In genomic region chr22:50218996-50219727, GRCh38 we compare ENCODE assay signal across 9 cellular contexts. TPM values are rescaled to one million over a fixed set of nuclear protein-coding genes. Genes with fewer than 3 reads are reported as not detected.
DNase-seq lines count a peak whose midpoint lies in the region; ATAC-seq and TF ChIP-seq lines count a peak whose summit lies in the region.
"Had no signal": no experiment of that assay in that cellular context is flagged by ENCODE, and none has a peak within 500 bp of the region (broad histone marks: within the 10 kb centered on the region; RNA-seq: fewer than 3 reads in every experiment).

No MANE protein-coding gene starts in this region.

- 92% methylated on average over 31 of the region's 42 CpGs for WGBS in SK-N-SH (ENCODE audit: low lambda C conversion rate)

- no peak overlapping the region for H3K27ac Mint-ChIP-seq in activated CD8-positive, alpha-beta memory T cell treated with anti-CD3 and anti-CD28 coated beads, Interleukin-2, amount 10 ng/mL, durations not matched to agents 7 days and 5 days

- H3K27ac ChIP-seq in SK-N-SH (ENCODE audit: low read depth in 2 of 2, low read length in 1 of 2) = no peak overlapping the region
- H3K27ac ChIP-seq: PC-9 had no signal

- no peak overlapping the region for H3K4me2 ChIP-seq in SK-N-SH
- H3K4me2 ChIP-seq: PC-9 had no signal

- H3K36me3 Mint-ChIP-seq in activated CD8-positive, alpha-beta memory T cell treated with anti-CD3 and anti-CD28 coated beads, Interleukin-2, amount 10 ng/mL, durations not matched to agents 7 days and 5 days = peaks cover 18% of the 10 kb centered on the region

- no peaks in the 10 kb centered on the region for H3K27me3 ChIP-seq in SK-N-SH (ENCODE audit: insufficient read depth)

- no peaks in the 10 kb centered on the region for H3K9me2 ChIP-seq in SK-N-SH

- peaks cover 10% of the 10 kb centered on the region; the same call in 1 of the 2 replicates for H4K20me1 ChIP-seq in SK-N-SH (ENCODE audit: insufficient read depth)

- no peak overlapping the region for H2AFZ ChIP-seq in SK-N-SH (ENCODE audit: low read depth)
- H2AFZ ChIP-seq: PC-9 had no signal

- no peak overlapping the region for H3K4me3 Mint-ChIP-seq in activated CD8-positive, alpha-beta memory T cell treated with anti-CD3 and anti-CD28 coated beads, Interleukin-2, amount 10 ng/mL, durations not matched to agents 7 days and 5 days

- H3K9me3 Mint-ChIP-seq in activated CD8-positive, alpha-beta memory T cell treated with anti-CD3 and anti-CD28 coated beads, Interleukin-2, amount 10 ng/mL, durations not matched to agents 7 days and 5 days (ENCODE audit: low read depth) = no peaks in the 10 kb centered on the region

- CTCF ChIA-PET in SK-N-SH (lab: Yijun Ruan, JAX) = interaction anchor here (1.0 to 2.7 kb wide), 4 partner anchors 11 to 72 kb away, joined by 3 to 12 read pairs (median 4); no protein-coding TSS in a partner anchor
- CTCF ChIA-PET in activated CD8-positive, alpha-beta memory T cell treated with anti-CD3 and anti-CD28 coated beads, Interleukin-2, amount 10 ng/mL, durations not matched to agents 7 days and 5 days (lab: Charles Lee) = no interaction called here

- H3K4me3 ChIP-seq in SK-N-SH (ENCODE audit: low read depth in 2 of 2, low read length in 1 of 2) = no peak overlapping the region
- H3K4me3 ChIP-seq: PC-9 had no signal

- DNase-seq in SIG-M5 treated with dmso at 0.1 percent for 504 hours (lab: John Stamatoyannopoulos, UW; ENCODE audit: unreplicated experiment) (peak; percentile 40), SIG-M5 (lab: John Stamatoyannopoulos, UW) (no peak), SK-N-SH (peak; percentile 87), glomerular visceral epithelial cell (ENCODE audit: extremely low spot score) (peak; percentile 55), smooth muscle cell of the brain vasculature (ENCODE audit: low read depth, low spot score) (peak; percentile 56)
- no peak for DNase-seq in activated CD8-positive, alpha-beta memory T cell treated with anti-CD3 and anti-CD28 coated beads, Interleukin-2, amount 10 ng/mL, durations not matched to agents 7 days and 5 days

- H3K4me1 ChIP-seq in SK-N-SH (ENCODE audit: control insufficient read depth in 1 of 2, insufficient read depth in 2 of 2, low read depth in 1 of 2, low read length in 1 of 2) = peaks cover 0 to 22% of the 10 kb centered on the region in 2 experiments; a peak in 1 of 4 replicates

- H3K36me3 ChIP-seq in SK-N-SH (replicated peaks in 1 of 2; ENCODE audit: control insufficient read depth in 1 of 2, insufficient read depth in 2 of 2, low read length in 1 of 2) = peaks cover 11 to 77% of the 10 kb centered on the region in 2 experiments

- H3K79me2 ChIP-seq in SK-N-SH (ENCODE audit: insufficient read depth) = peaks cover 6% of the 10 kb centered on the region; the same call in 1 of the 2 replicates

- no peak for TF ChIP-seq POLR2A in GM18505 (IDR thresholded peaks at IDR 0.05; ENCODE audit: borderline replicate concordance, extremely low read depth, insufficient read depth, insufficient read length)

- no peaks in the 10 kb centered on the region for H3K27me3 Mint-ChIP-seq in activated CD8-positive, alpha-beta memory T cell treated with anti-CD3 and anti-CD28 coated beads, Interleukin-2, amount 10 ng/mL, durations not matched to agents 7 days and 5 days

- no peak for TF ChIP-seq CTCF in SK-N-SH (IDR thresholded peaks at IDR 0.05)

- POLR2A ChIA-PET in SK-N-SH (lab: Yijun Ruan, JAX) = no interaction called here

- no peaks in the 10 kb centered on the region for H3F3A ChIP-seq in SK-N-SH (replicated peaks; ENCODE audit: insufficient read depth)

- no peak for ATAC-seq in activated CD8-positive, alpha-beta memory T cell treated with anti-CD3 and anti-CD28 coated beads, Interleukin-2, amount 10 ng/mL, durations not matched to agents 7 days and 5 days
- no peak for ATAC-seq in GM18505 (IDR thresholded peaks at IDR 0.05; ENCODE audit: unreplicated experiment)
- no peak for ATAC-seq in HG03175 (IDR thresholded peaks at IDR 0.05; ENCODE audit: unreplicated experiment)

- no peak for TF ChIP-seq RAD21 in SK-N-SH (IDR thresholded peaks at IDR 0.05; ENCODE audit: low read length)

- no peak for TF ChIP-seq EP300 in SK-N-SH (IDR thresholded peaks at IDR 0.05; ENCODE audit: borderline replicate concordance in 1 of 2, low read depth in 1 of 2, low read length in 1 of 2)

- no peaks in the 10 kb centered on the region for H3K4me1 Mint-ChIP-seq in activated CD8-positive, alpha-beta memory T cell treated with anti-CD3 and anti-CD28 coated beads, Interleukin-2, amount 10 ng/mL, durations not matched to agents 7 days and 5 days

- H3K9me3 ChIP-seq in SK-N-SH = no peaks in the 10 kb centered on the region

- H3K9ac ChIP-seq in SK-N-SH = no peak overlapping the region

TF ChIP-seq in SK-N-SH, 30 proteins besides CTCF, POLR2A, EP300 and RAD21:
- TF ChIP-seq MXI1 (IDR thresholded peaks at IDR 0.05; ENCODE audit: low read depth, low read length) (peak; percentile 92), RCOR1 (IDR thresholded peaks at IDR 0.05; ENCODE audit: low read length) (no peak), USF2 (IDR thresholded peaks at IDR 0.05; ENCODE audit: borderline replicate concordance, low read depth, low read length) (peak; percentile 37; the same call in 1 of the 2 replicates)
- TF ChIP-seq, protein P1, sequence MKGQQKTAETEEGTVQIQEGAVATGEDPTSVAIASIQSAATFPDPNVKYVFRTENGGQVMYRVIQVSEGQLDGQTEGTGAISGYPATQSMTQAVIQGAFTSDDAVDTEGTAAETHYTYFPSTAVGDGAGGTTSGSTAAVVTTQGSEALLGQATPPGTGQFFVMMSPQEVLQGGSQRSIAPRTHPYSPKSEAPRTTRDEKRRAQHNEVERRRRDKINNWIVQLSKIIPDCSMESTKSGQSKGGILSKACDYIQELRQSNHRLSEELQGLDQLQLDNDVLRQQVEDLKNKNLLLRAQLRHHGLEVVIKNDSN (IDR thresholded peaks at IDR 0.05; ENCODE audit: borderline replicate concordance, low read depth) = peak; percentile 58; the same call in 1 of the 2 replicates
- TF ChIP-seq, protein P2, sequence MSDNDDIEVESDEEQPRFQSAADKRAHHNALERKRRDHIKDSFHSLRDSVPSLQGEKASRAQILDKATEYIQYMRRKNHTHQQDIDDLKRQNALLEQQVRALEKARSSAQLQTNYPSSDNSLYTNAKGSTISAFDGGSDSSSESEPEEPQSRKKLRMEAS (IDR thresholded peaks at IDR 0.05; ENCODE audit: low read depth) = peak; percentile 66

RNA-seq across cellular contexts. Expression of gene SELENOO, which starts 18.4 kb away (rescaled TPM):
- polyA plus RNA-seq in SK-N-SH (2012; rRNA removed) = 23.3 and 26.7 TPM in 2 replicates
- polyA plus RNA-seq in SK-N-SH (2012; cell fraction: cytosol; rRNA removed) = 6.7 and 11.5 TPM in 2 replicates
- 121 and 176 TPM in 2 replicates for polyA plus RNA-seq in SK-N-SH (2012; cell fraction: nucleus; rRNA removed)
- total RNA-seq in activated CD8-positive, alpha-beta memory T cell treated with anti-CD3 and anti-CD28 coated beads, Interleukin-2, amount 10 ng/mL, durations not matched to agents 7 days and 5 days = 10 to 100 TPM; 30.0 to 35.6 TPM

RNA-seq across cellular contexts. Expression of gene TUBGCP6, which starts 25.7 kb away (rescaled TPM):
- 40.4 and 42.8 TPM in 2 replicates for polyA plus RNA-seq in SK-N-SH (2012; rRNA removed)
- polyA plus RNA-seq in SK-N-SH (2012; cell fraction: cytosol; rRNA removed) = 4.9 and 9.1 TPM in 2 replicates
- polyA plus RNA-seq in SK-N-SH (2012; cell fraction: nucleus; rRNA removed) = 290 and 343 TPM in 2 replicates
- 10 to 100 TPM; 60.9 to 72.0 TPM for total RNA-seq in activated CD8-positive, alpha-beta memory T cell treated with anti-CD3 and anti-CD28 coated beads, Interleukin-2, amount 10 ng/mL, durations not matched to agents 7 days and 5 days

RNA-seq across cellular contexts. Expression of gene HDAC10, which starts 31.9 kb away (rescaled TPM):
- polyA plus RNA-seq in SK-N-SH (2012; rRNA removed) = 51.9 and 55.1 TPM in 2 replicates
- 6.6 and 12.2 TPM in 2 replicates for polyA plus RNA-seq in SK-N-SH (2012; cell fraction: cytosol; rRNA removed)
- 513 and 740 TPM in 2 replicates for polyA plus RNA-seq in SK-N-SH (2012; cell fraction: nucleus; rRNA removed)
- 10 to 100 TPM; 75.2 to 96.3 TPM for total RNA-seq in activated CD8-positive, alpha-beta memory T cell treated with anti-CD3 and anti-CD28 coated beads, Interleukin-2, amount 10 ng/mL, durations not matched to agents 7 days and 5 days

RNA-seq across cellular contexts. Expression of gene TRABD, which starts 33.4 kb away (rescaled TPM):
- polyA plus RNA-seq in SK-N-SH (2012; rRNA removed) = 36.7 and 50.6 TPM in 2 replicates
- 16.1 and 28.8 TPM in 2 replicates for polyA plus RNA-seq in SK-N-SH (2012; cell fraction: cytosol; rRNA removed)
- 246 and 320 TPM in 2 replicates for polyA plus RNA-seq in SK-N-SH (2012; cell fraction: nucleus; rRNA removed)
- 100 to 1,000 TPM; 141 to 177 TPM for total RNA-seq in activated CD8-positive, alpha-beta memory T cell treated with anti-CD3 and anti-CD28 coated beads, Interleukin-2, amount 10 ng/mL, durations not matched to agents 7 days and 5 days

RNA-seq across cellular contexts. Expression of gene MAPK12, which starts 42.3 kb away (rescaled TPM):
- polyA plus RNA-seq in SK-N-SH (2012; rRNA removed) = 118 TPM in 2 replicates
- polyA plus RNA-seq in SK-N-SH (2012; cell fraction: cytosol; rRNA removed) = 43.8 and 58.3 TPM in 2 replicates
- polyA plus RNA-seq in SK-N-SH (2012; cell fraction: nucleus; rRNA removed) = 480 and 590 TPM in 2 replicates
- 10 to 100 TPM; 13.9 to 15.8 TPM for total RNA-seq in activated CD8-positive, alpha-beta memory T cell treated with anti-CD3 and anti-CD28 coated beads, Interleukin-2, amount 10 ng/mL, durations not matched to agents 7 days and 5 days

Comparison
In these comparisons a context has a peak if more than half of its experiments do, and no peak if none do; other contexts are left out.
1. DNase-seq: peak in SIG-M5 treated with dmso at 0.1 percent for 504 hours (single experiment), SK-N-SH (single experiment), glomerular visceral epithelial cell (single experiment) and smooth muscle cell of the brain vasculature (single experiment); none in SIG-M5 (single experiment) and activated CD8-positive, alpha-beta memory T cell treated with anti-CD3 and anti-CD28 coated beads, Interleukin-2, amount 10 ng/mL, durations not matched to agents 7 days and 5 days (single experiment).